In the genomic region with DNA sequence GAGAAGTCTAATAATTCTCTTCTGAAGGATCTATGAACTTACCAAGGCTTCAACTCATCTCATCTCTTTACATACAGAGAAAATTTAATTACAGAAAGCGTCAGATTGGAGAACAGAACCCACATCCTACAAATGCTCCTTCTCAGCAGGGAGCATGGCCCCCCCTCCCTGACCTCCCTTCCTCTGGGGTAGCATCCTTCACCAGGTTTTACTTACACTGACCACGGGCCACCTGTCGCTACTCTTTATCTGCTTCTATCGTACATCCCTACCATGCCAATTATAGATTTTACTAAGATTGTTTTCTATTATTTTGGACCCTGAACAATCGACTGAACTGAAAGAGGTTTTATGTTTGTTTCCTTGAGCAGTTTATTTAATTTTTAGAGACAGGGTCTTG, we compare ENCODE assay signal across 26 cellular contexts. TPM values are rescaled to one million over a fixed set of nuclear protein-coding genes. Genes with fewer than 3 reads are reported as not detected.
"Had no signal": no experiment of that assay in that cellular context is flagged by ENCODE, and none has a peak within 500 bp of the region (broad histone marks: within the 10 kb centered on the region; RNA-seq: fewer than 3 reads in every experiment).

No MANE protein-coding gene starts in this region.

- H3K4me3 ChIP-seq: ascending aorta, cardiac muscle cell, SK-N-MC had no signal

- ATAC-seq: activated CD8-positive, alpha-beta memory T cell treated with anti-CD3 and anti-CD28 coated beads, Interleukin-2, amount 10 ng/mL, durations not matched to agents 7 days and 5 days had no signal

- H3K9me3 ChIP-seq: ascending aorta had no signal

- H3K36me3 ChIP-seq: ascending aorta, brain microvascular endothelial cell, cardiac muscle cell had no signal

- H3K27me3 ChIP-seq: ascending aorta, brain microvascular endothelial cell had no signal

- H3K27ac ChIP-seq: ascending aorta, brain microvascular endothelial cell, cardiac muscle cell, SK-N-MC had no signal

- H3K4me1 ChIP-seq: ascending aorta had no signal

- DNase-seq: activated CD4-positive, alpha-beta T cell treated with anti-CD3 and anti-CD28 coated beads, Interleukin-2, amount 10 ng/mL, durations not matched to agents 24 days and 14 days; activated CD4-positive, alpha-beta T cell treated with anti-CD3 and anti-CD28 coated beads, Interleukin-2, amount 50 U/mL, for 48 hours; activated CD4-positive, CD25-positive, alpha-beta regulatory T cell treated with anti-CD3 and anti-CD28 coated beads, Interleukin-2, amount 50 U/mL, for 72 hours; activated CD8-positive, alpha-beta memory T cell treated with anti-CD3 and anti-CD28 coated beads, Interleukin-2, amount 10 ng/mL, durations not matched to agents 7 days and 5 days; activated effector memory CD4-positive, alpha-beta T cell treated with Interleukin-2 at 50 U/mL for 16 hours; activated naive CD4-positive, alpha-beta T cell; activated T-cell treated with anti-CD3 and anti-CD28 coated beads, Interleukin-2, amount 50 U/mL, for 24 hours; cerebellar nuclear complex; KG1; NCI-H1092; NCI-H1417; NCI-H1930; NCI-H2171; NCI-H2227 treated with DMSO at 0.1 percent for 48 hours; NCI-H446 treated with DMSO at 0.1 percent for 48 hours; NCI-H524 treated with DMSO at 0.1 percent for 48 hours; NCI-H748 treated with DMSO at 0.1 percent for 48 hours; NK-92 treated with Interleukin-12 subunit alpha and Interleukin-12 subunit beta, amount 100 ng/mL, for 24 hours; SIG-M5 had no signal

RNA-seq across cellular contexts. Expression of a gene that starts 25.8 kb away (rescaled TPM):
- total RNA-seq: ascending aorta; cardiac muscle cell; MCF 10A; RPMI7951; T-helper 1 cell treated with Interleukin-12 subunit alpha and Interleukin-12 subunit beta and Interleukin-4 antibody, amounts not matched to agents 30 ng/mL and 1 ng/mL, for 36 hours had no signal
